Comparison of ENCODE assay signal across 19 cellular contexts in the genomic region with DNA sequence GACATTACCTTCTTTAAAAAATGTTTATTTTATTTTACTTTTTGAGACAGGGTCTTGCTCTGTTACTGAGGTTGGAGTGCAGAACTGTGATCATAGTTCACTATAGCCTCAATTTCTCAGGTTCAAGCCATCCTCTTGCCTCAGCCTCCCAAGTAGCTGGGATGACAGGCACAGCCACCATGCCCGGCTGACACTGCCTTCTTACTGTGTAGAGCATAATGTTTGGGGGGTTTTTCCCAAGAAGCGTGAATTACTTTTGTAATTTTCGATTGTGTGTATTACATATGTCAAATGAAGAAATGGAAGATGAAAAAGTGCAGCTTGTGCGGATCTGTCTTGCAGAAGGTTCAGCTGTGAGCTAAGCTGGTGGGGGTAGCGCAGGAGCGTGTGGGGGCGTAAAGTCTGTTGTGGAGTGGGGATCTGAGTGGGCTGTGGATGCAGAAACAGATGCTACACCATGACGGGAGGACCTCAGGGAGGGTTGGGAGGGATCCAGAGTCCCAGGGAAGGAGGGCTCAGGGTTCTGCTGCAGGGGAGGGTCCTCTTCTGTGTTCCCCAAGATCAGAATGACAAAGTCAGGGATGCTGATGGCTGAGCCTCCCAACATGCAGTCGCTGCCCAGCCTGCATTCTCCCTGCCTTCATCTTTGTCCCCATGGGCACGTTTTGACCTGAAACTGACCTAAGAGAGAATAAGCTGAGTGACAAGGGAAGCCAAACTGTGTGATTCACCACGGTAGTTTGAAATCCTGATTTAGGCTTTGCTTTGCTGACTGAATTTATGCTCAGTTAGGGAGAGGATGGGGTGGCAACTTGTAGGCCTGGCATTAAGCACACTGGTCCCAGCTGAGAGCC. TPM values are rescaled to one million over a fixed set of nuclear protein-coding genes. Genes with fewer than 3 reads are reported as not detected.
A peak's percentile ranks its signal among the peaks of the same experiment; 100 is the strongest.
DNase-seq lines count a peak whose midpoint lies in the region; ATAC-seq, FAIRE-seq and TF ChIP-seq lines count a peak whose summit lies in the region.
"Had no signal": no experiment of that assay in that cellular context is flagged by ENCODE, and none has a peak within 500 bp of the region (broad histone marks: within the 10 kb centered on the region; RNA-seq: fewer than 3 reads in every experiment).

No MANE protein-coding gene starts in this region.

- TF ChIP-seq CTCF in A549 (IDR thresholded peaks at IDR 0.05) (no peak), HFFc6 (IDR thresholded peaks at IDR 0.05) (no peak), VCaP (conservative IDR thresholded peaks at IDR 0.05) (no peak)

- no peaks in the 10 kb centered on the region; the same call in 1 of the 2 replicates for H3K27me3 Mint-ChIP-seq in HFFc6 (ENCODE audit: insufficient read depth)
- no peaks in the 10 kb centered on the region for H3K27me3 Mint-ChIP-seq in memory B cell

- peak; percentile 16 to 44 for ATAC-seq in A549
- ATAC-seq in memory B cell (ENCODE audit: low read depth): peak; percentile 40
- no peak for ATAC-seq in sciatic nerve
- ATAC-seq: activated CD8-positive, alpha-beta T cell treated with anti-CD3 and anti-CD28 coated beads for 36 hours; activated T-helper 17 cell treated with anti-CD3 and anti-CD28 coated beads, Interleukin-2, amount 50 U/mL, for 72 hours; GM23338 had no signal

- DNase-seq in A549 (ENCODE audit: low read depth in 1 of 2, low spot score in 1 of 2) (peak in 1 of 2 experiments; percentile 69), HFFc6 (no peak), memory B cell (ENCODE audit: low spot score in 2 of 2) (no peak), small intestine (no peak), sciatic nerve (ENCODE audit: low spot score) (no peak)
- no peak for DNase-seq in activated T-cell treated with anti-CD3 and anti-CD28 coated beads, Interleukin-2, amount 50 U/mL, for 48 hours
- no peak for DNase-seq in activated naive CD4-positive, alpha-beta T cell treated with Interleukin-2 at 50 U/mL for 16 hours
- DNase-seq: activated CD8-positive, alpha-beta T cell treated with anti-CD3 and anti-CD28 coated beads for 36 hours; Calu3; left lung; NCI-H1417; NCI-H345; psoas muscle had no signal

- TF ChIP-seq EP300 in A549 (IDR thresholded peaks at IDR 0.05): no peak

- H3K9me3 ChIP-seq in A549 (no peaks in the 10 kb centered on the region), small intestine (ENCODE audit: control insufficient read depth, low read depth) (no peaks in the 10 kb centered on the region)
- H3K9me3 ChIP-seq: esophagus muscularis mucosa, left lung, psoas muscle, thoracic aorta had no signal

- peaks cover 70% of the 10 kb centered on the region for H3K4me1 Mint-ChIP-seq in HFFc6 (ENCODE audit: low read depth)
- peaks cover 47% of the 10 kb centered on the region for H3K4me1 Mint-ChIP-seq in memory B cell

- peaks cover 75% of the 10 kb centered on the region for H3K4me1 ChIP-seq in A549
- H3K4me1 ChIP-seq in small intestine (ENCODE audit: control insufficient read depth in 2 of 2, insufficient read depth in 1 of 2, low read depth in 1 of 2, low read length in 1 of 2): no peaks in the 10 kb centered on the region
- H3K4me1 ChIP-seq: psoas muscle had no signal

- H3K27ac ChIP-seq in A549 (peak overlapping the region; percentile 85 to 92), VCaP (peak overlapping the region; percentile 69), small intestine (ENCODE audit: low read depth in 1 of 2, low read length in 1 of 2) (no peak overlapping the region)
- H3K27ac ChIP-seq: coronary artery, esophagus muscularis mucosa, left lung, psoas muscle, thoracic aorta had no signal

- no peaks in the 10 kb centered on the region for H3K36me3 ChIP-seq in small intestine (ENCODE audit: control insufficient read depth in 2 of 2, insufficient read depth in 2 of 2, low read length in 2 of 2)
- H3K36me3 ChIP-seq: esophagus muscularis mucosa, left lung, thoracic aorta had no signal

- POLR2A ChIA-PET in A549 (lab: Yijun Ruan, JAX): interaction anchor here (0.6 kb wide), 1 partner anchor 36 kb away, joined by 3 read pairs; no protein-coding TSS in a partner anchor

- WGBS in A549 (ENCODE audit: missing lambda C conversion rate): 53% methylated on average over 11 of the region's 11 CpGs
- WGBS in small intestine, 3 donors: 63 to 69% (median 66%) methylated on average over 11 of the region's 11 CpGs

- H3K4me3 ChIP-seq in A549 (no peak overlapping the region), small intestine (ENCODE audit: low read depth in 1 of 2, low read length in 2 of 2) (no peak overlapping the region)
- H3K4me3 ChIP-seq: coronary artery, esophagus muscularis mucosa, GM23338, left lung, psoas muscle, thoracic aorta had no signal

- CTCF ChIA-PET in A549 (lab: Yijun Ruan, JAX): interaction anchor here (1.3 to 1.4 kb wide), 4 partner anchors 71 to 104 kb away, joined by 3 to 8 read pairs (median 5); no protein-coding TSS in a partner anchor

- H3K4me3 Mint-ChIP-seq in HFFc6 (no peak overlapping the region; the same call in 1 of the 2 replicates), memory B cell (peak overlapping the region; percentile 35)
- H3K4me3 Mint-ChIP-seq: activated CD8-positive, alpha-beta T cell treated with anti-CD3 and anti-CD28 coated beads for 36 hours; activated T-helper 17 cell treated with anti-CD3 and anti-CD28 coated beads, Interleukin-2, amount 50 U/mL, for 72 hours; GM23338 had no signal

- FAIRE-seq in A549 (lab: Jason Lieb, UNC) (no peak), small intestine (lab: Jason Lieb, UNC) (no peak)

- intact Hi-C loops in sciatic nerve (cut with DNase I): no loop called here

- no peaks in the 10 kb centered on the region for H3K27me3 ChIP-seq in small intestine (ENCODE audit: control insufficient read depth in 2 of 2, insufficient read depth in 2 of 2, low read length in 2 of 2)

- TF ChIP-seq RAD21 in A549 (conservative IDR thresholded peaks at IDR 0.05 in 1 of 2, IDR thresholded peaks at IDR 0.05 in 1 of 2): no peak

- H3K4me2 ChIP-seq in A549: peak overlapping the region; percentile 83
- H3K4me2 ChIP-seq: GM23338 had no signal

- no peaks in the 10 kb centered on the region for H3K36me3 Mint-ChIP-seq in HFFc6 (ENCODE audit: low read depth)
- H3K36me3 Mint-ChIP-seq in memory B cell: no peaks in the 10 kb centered on the region

- peak overlapping the region; percentile 95 for H3K27ac Mint-ChIP-seq in HFFc6
- peak overlapping the region; percentile 4 for H3K27ac Mint-ChIP-seq in memory B cell
- H3K27ac Mint-ChIP-seq: activated CD8-positive, alpha-beta T cell treated with anti-CD3 and anti-CD28 coated beads for 36 hours; activated T-helper 17 cell treated with anti-CD3 and anti-CD28 coated beads, Interleukin-2, amount 50 U/mL, for 72 hours; GM23338 had no signal

- H3K9me3 Mint-ChIP-seq in HFFc6: no peaks in the 10 kb centered on the region
- no peaks in the 10 kb centered on the region for H3K9me3 Mint-ChIP-seq in memory B cell
- H3K9me3 Mint-ChIP-seq: activated CD8-positive, alpha-beta T cell treated with anti-CD3 and anti-CD28 coated beads for 36 hours; activated T-helper 17 cell treated with anti-CD3 and anti-CD28 coated beads, Interleukin-2, amount 50 U/mL, for 72 hours; GM23338 had no signal

- TF ChIP-seq POLR2A in A549 (IDR thresholded peaks at IDR 0.05; ENCODE audit: low read length): no peak

TF ChIP-seq in A549, 52 proteins besides CTCF, POLR2A, EP300 and RAD21 (continues in another document):
- no peak for TF ChIP-seq ZC3H11A (IDR thresholded peaks at IDR 0.05)
- TF ChIP-seq ZSCAN20 (CRISPR knock-in tag; IDR thresholded peaks at IDR 0.05): no peak
- TF ChIP-seq SREBF2 (IDR thresholded peaks at IDR 0.05): no peak
- no peak for TF ChIP-seq NR3C1 (IDR thresholded peaks at IDR 0.05)
- TF ChIP-seq TP53 (CRISPR knock-in tag; IDR thresholded peaks at IDR 0.05): peak; percentile 75; the same call in 1 of the 2 replicates
- TF ChIP-seq, protein P1, sequence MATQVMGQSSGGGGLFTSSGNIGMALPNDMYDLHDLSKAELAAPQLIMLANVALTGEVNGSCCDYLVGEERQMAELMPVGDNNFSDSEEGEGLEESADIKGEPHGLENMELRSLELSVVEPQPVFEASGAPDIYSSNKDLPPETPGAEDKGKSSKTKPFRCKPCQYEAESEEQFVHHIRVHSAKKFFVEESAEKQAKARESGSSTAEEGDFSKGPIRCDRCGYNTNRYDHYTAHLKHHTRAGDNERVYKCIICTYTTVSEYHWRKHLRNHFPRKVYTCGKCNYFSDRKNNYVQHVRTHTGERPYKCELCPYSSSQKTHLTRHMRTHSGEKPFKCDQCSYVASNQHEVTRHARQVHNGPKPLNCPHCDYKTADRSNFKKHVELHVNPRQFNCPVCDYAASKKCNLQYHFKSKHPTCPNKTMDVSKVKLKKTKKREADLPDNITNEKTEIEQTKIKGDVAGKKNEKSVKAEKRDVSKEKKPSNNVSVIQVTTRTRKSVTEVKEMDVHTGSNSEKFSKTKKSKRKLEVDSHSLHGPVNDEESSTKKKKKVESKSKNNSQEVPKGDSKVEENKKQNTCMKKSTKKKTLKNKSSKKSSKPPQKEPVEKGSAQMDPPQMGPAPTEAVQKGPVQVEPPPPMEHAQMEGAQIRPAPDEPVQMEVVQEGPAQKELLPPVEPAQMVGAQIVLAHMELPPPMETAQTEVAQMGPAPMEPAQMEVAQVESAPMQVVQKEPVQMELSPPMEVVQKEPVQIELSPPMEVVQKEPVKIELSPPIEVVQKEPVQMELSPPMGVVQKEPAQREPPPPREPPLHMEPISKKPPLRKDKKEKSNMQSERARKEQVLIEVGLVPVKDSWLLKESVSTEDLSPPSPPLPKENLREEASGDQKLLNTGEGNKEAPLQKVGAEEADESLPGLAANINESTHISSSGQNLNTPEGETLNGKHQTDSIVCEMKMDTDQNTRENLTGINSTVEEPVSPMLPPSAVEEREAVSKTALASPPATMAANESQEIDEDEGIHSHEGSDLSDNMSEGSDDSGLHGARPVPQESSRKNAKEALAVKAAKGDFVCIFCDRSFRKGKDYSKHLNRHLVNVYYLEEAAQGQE (IDR thresholded peaks at IDR 0.05): no peak
- no peak for TF ChIP-seq CBX8 (IDR thresholded peaks at IDR 0.05)
- TF ChIP-seq, protein P2, sequence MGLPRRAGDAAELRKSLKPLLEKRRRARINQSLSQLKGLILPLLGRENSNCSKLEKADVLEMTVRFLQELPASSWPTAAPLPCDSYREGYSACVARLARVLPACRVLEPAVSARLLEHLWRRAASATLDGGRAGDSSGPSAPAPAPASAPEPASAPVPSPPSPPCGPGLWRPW (IDR thresholded peaks at IDR 0.05): no peak
- no peak for TF ChIP-seq EHMT2 (IDR thresholded peaks at IDR 0.05; ENCODE audit: low read depth)
- no peak; the same call in 1 of the 2 replicates for TF ChIP-seq ZNF302 (CRISPR knock-in tag; IDR thresholded peaks at IDR 0.05)

RNA-seq across cellular contexts. Expression of a gene that starts 6.8 kb away (rescaled TPM):
- polyA plus RNA-seq in A549 (2011; rRNA removed) (6.9 and 8.2 TPM in 2 replicates), A549 (2017; fragmentation: RNase III; extraction: RNeasy Plus Mini Kit Qiagen cat#74134 plus additional on column Dnase treatment) (4.0 to 7.1 TPM (median 4.4 TPM) in 3 replicates), small intestine (1 to 10 TPM in 1 of 3 donors, under 1 TPM in 1, not detected in 1; 0.27 to 1.0 TPM)
- polyA plus RNA-seq in A549 (2012; cell fraction: cytosol; rRNA removed): 7.3 and 11.1 TPM in 2 replicates
- polyA plus RNA-seq in A549 (2012; cell fraction: nucleus; rRNA removed): 24.2 and 33.7 TPM in 2 replicates
- 24.1 and 27.2 TPM in 2 replicates for polyA minus RNA-seq in A549 (2011; rRNA and poly(A)+ RNA removed)
- total RNA-seq in HFFc6 (2021; fragmentation: NEBNext Ultra II Directional; extraction: Animal tissue kit (Norgen Biotek cat#: 25700)): 10 to 100 TPM in 4 of 6 experiments, 1 to 10 TPM in 2; 6.3 to 13.2 (median 11.9) TPM
- total RNA-seq in sciatic nerve: 22.6 TPM

Comparison
In these comparisons a context has a peak if more than half of its experiments do, and no peak if none do; other contexts are left out.
1. H3K27ac ChIP-seq: peak in A549 (2 of 2) and VCaP (single experiment); none in small intestine (0 of 2).